In the genomic region with DNA sequence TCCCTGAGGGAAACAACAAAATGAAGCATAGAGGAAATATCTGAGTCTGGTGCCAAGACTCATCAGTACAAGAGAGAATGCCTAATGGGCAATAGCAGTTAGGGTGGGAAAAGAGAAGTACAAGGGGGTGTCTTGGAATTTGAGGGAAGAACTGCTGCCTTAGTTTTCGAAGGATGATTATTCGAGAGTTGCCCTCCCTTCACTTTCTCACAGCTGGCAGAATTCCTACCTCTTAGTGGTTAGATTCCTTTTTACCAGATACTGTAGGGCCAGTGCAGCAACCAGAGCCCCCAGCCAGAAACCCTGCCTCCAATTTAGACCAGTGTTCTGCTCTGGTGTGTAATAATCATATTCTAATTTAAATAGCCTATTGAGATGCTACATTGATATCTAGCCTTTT, we compare ENCODE assay signal across 26 cellular contexts.
"Had no signal": no experiment of that assay in that cellular context is flagged by ENCODE, and none has a peak within 500 bp of the region (broad histone marks: within the 10 kb centered on the region; RNA-seq: fewer than 3 reads in every experiment).

No MANE protein-coding gene starts in this region.

- H3K27me3 Mint-ChIP-seq: activated CD4-positive, alpha-beta T cell treated with anti-CD3 and anti-CD28 coated beads for 36 hours; activated CD8-positive, alpha-beta T cell treated with anti-CD3 and anti-CD28 coated beads for 36 hours; activated naive CD4-positive, alpha-beta T cell treated with anti-CD3 and anti-CD28 coated beads, Interleukin-2, amount 50 U/mL, for 24 hours had no signal

- H3K27ac Mint-ChIP-seq: activated naive CD4-positive, alpha-beta T cell treated with anti-CD3 and anti-CD28 coated beads for 36 hours; activated T-helper 1 cell treated with anti-CD3 and anti-CD28 coated beads, Interleukin-12 subunit alpha, Interleukin-12 subunit beta, Interleukin-2, Interleukin-4 antibody, amounts not matched to agents 30 ng/mL and 10 ng/mL and 1 ng/mL, durations not matched to agents 14 hours and 24 hours and 36 hours; activated T-helper 2 cell treated with anti-CD3 and anti-CD28 coated beads, Interferon-gamma antibody, Interleukin-2, Interleukin-4, amounts not matched to agents 10 μg/mL and 5 μg/mL and 100 μg/mL, durations not matched to agents 14 hours and 24 hours and 36 hours had no signal

- DNase-seq: activated CD4-positive, alpha-beta T cell treated with anti-CD3 and anti-CD28 coated beads for 36 hours; activated CD4-positive, alpha-beta T cell treated with anti-CD3 and anti-CD28 coated beads, Interleukin-2, amount 50 U/mL, for 1 hour; activated CD4-positive, alpha-beta T cell treated with anti-CD3 and anti-CD28 coated beads, Interleukin-2, amount 50 U/mL, for 48 hours; activated CD4-positive, CD25-positive, alpha-beta regulatory T cell; activated CD4-positive, CD25-positive, alpha-beta regulatory T cell treated with anti-CD3 and anti-CD28 coated beads, Interleukin-2, amount 50 U/mL, for 72 hours; activated CD8-positive, alpha-beta memory T cell treated with anti-CD3 and anti-CD28 coated beads for 24 hours; activated CD8-positive, alpha-beta T cell treated with anti-CD3 and anti-CD28 coated beads for 36 hours; activated effector memory CD4-positive, alpha-beta T cell treated with anti-CD3 and anti-CD28 coated beads, Interleukin-2, amount 50 U/mL, for 16 hours; activated naive CD4-positive, alpha-beta T cell treated with anti-CD3 and anti-CD28 coated beads for 36 hours; activated T-cell treated with anti-CD3 and anti-CD28 coated beads, Interleukin-2, amount 50 U/mL, for 48 hours; amniotic stem cell; anterior cingulate cortex; body of pancreas; central memory CD4-positive, alpha-beta T cell; cerebellar nuclear complex; colonic mucosa; effector CD8-positive, alpha-beta T cell; esophagus squamous epithelium; foreskin fibroblast; head of caudate nucleus; T-helper 2 cell had no signal

- ATAC-seq: activated CD8-positive, alpha-beta T cell treated with anti-CD3 and anti-CD28 coated beads for 36 hours; body of pancreas had no signal

- H3K4me3 ChIP-seq: body of pancreas, cardiac muscle cell, colonic mucosa, esophagus squamous epithelium had no signal

- H3K36me3 ChIP-seq: cardiac muscle cell, colonic mucosa had no signal

- H3K27ac ChIP-seq: body of pancreas, cardiac muscle cell, colonic mucosa, epithelial cell of prostate, esophagus squamous epithelium had no signal

- H3K4me3 Mint-ChIP-seq: activated CD4-positive, alpha-beta T cell treated with anti-CD3 and anti-CD28 coated beads for 36 hours; activated CD8-positive, alpha-beta T cell treated with anti-CD3 and anti-CD28 coated beads for 36 hours; activated naive CD4-positive, alpha-beta T cell treated with anti-CD3 and anti-CD28 coated beads for 36 hours; activated T-helper 1 cell treated with anti-CD3 and anti-CD28 coated beads, Interleukin-12 subunit alpha, Interleukin-12 subunit beta, Interleukin-2, Interleukin-4 antibody, amounts not matched to agents 30 ng/mL and 10 ng/mL and 1 ng/mL, durations not matched to agents 14 hours and 24 hours and 36 hours had no signal

- H3K27me3 ChIP-seq: body of pancreas, cardiac muscle cell, colonic mucosa, esophagus squamous epithelium had no signal

- H3K9me3 ChIP-seq: body of pancreas, colonic mucosa, esophagus squamous epithelium had no signal

- H3K9me3 Mint-ChIP-seq: activated CD8-positive, alpha-beta T cell treated with anti-CD3 and anti-CD28 coated beads for 36 hours; activated naive CD4-positive, alpha-beta T cell treated with anti-CD3 and anti-CD28 coated beads for 36 hours; activated naive CD4-positive, alpha-beta T cell treated with anti-CD3 and anti-CD28 coated beads, Interleukin-2, amount 50 U/mL, for 24 hours; activated T-helper 1 cell treated with anti-CD3 and anti-CD28 coated beads, Interleukin-12 subunit alpha, Interleukin-12 subunit beta, Interleukin-2, Interleukin-4 antibody, amounts not matched to agents 30 ng/mL and 10 ng/mL and 1 ng/mL, durations not matched to agents 14 hours and 24 hours and 36 hours; activated T-helper 2 cell treated with anti-CD3 and anti-CD28 coated beads, Interferon-gamma antibody, Interleukin-2, Interleukin-4, amounts not matched to agents 10 μg/mL and 5 μg/mL and 100 μg/mL, durations not matched to agents 14 hours and 24 hours and 36 hours had no signal
